ENCODE assay signal across 22 cellular contexts in the genomic region with DNA sequence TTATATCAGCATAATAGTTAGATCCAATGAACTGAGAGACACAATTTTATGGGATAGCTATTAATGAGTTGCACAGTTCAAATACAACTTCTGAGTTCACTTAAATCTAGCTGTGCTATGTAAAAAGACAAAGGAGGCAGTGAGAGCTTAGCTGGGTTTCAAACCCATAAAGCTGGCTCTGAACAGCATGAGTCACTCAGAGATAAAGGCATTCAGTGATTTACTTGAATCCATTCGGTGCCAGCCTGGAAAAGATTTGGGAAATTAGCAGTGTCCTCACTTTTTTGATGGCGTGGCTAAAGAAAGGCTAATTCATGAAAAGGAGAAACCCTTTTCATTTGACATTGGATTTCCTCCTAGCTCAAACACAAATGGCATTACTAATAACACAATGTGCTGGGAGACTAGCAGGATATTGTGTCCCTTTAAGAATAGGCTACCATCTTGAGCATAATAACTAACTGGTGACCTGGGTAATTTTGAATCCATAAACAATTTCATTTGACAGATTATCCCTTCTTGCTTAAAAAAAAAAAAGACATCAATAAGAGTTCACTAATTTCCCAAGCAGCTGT.
DNase-seq lines count a peak whose midpoint lies in the region; ATAC-seq, FAIRE-seq and TF ChIP-seq lines count a peak whose summit lies in the region.
"Had no signal": no experiment of that assay in that cellular context is flagged by ENCODE, and none has a peak within 500 bp of the region (broad histone marks: within the 10 kb centered on the region; RNA-seq: fewer than 3 reads in every experiment).

No MANE protein-coding gene starts in this region.

- peak; percentile 71 for DNase-seq in A172 (ENCODE audit: low spot score)
- DNase-seq in HT1080 (ENCODE audit: low read depth), result peak; percentile 58
- DNase-seq in K562 (ENCODE audit: extremely low read depth in 1 of 4, low spot score in 3 of 4), result no peak
- no peak for DNase-seq in GM13977 (ENCODE audit: low spot score)
- no peak for DNase-seq in germinal center (ENCODE audit: low spot score)
- DNase-seq in glutamatergic neuron, result no peak
- DNase-seq in progenitor cell of endocrine pancreas (ENCODE audit: low spot score, unreplicated experiment), result no peak
- DNase-seq: activated CD8-positive, alpha-beta T cell treated with anti-CD3 and anti-CD28 coated beads, Interleukin-2, amount 10 ng/mL, durations not matched to agents 7 days and 5 days; activated naive CD8-positive, alpha-beta T cell treated with anti-CD3 and anti-CD28 coated beads, Interleukin-2, amount 50 U/mL, for 24 hours; CD4-positive, CD25-positive, alpha-beta regulatory T cell; effector CD8-positive, alpha-beta T cell; Kasumi-1; NCI-H187; NCI-H510A treated with DMSO at 0.1 percent for 48 hours; OCI-M1; small intestine; T-cell; transverse colon had no signal

- H3K9me3 Mint-ChIP-seq in glutamatergic neuron (ENCODE audit: unreplicated experiment) (no peaks in the 10 kb centered on the region), progenitor cell of endocrine pancreas (ENCODE audit: low read depth) (no peaks in the 10 kb centered on the region)
- H3K9me3 Mint-ChIP-seq: activated T-helper 1 cell treated with anti-CD3 and anti-CD28 coated beads, Interleukin-12 subunit alpha, Interleukin-12 subunit beta, Interleukin-2, Interleukin-4 antibody, amounts not matched to agents 30 ng/mL and 10 ng/mL and 1 ng/mL, durations not matched to agents 14 hours and 24 hours and 36 hours; CD4-positive, CD25-positive, alpha-beta regulatory T cell; stimulated activated memory B cell treated with anti-CD40 and anti-IgM and Interleukin-4, amounts not matched to agents 10 μg/mL and 1 μg/mL and 100 μg/mL, for 72 hours; T-cell had no signal

- H3K4me1 ChIP-seq in K562 (replicated peaks in 1 of 2; ENCODE audit: control insufficient read depth in 2 of 2, insufficient read depth in 2 of 2, low read length in 2 of 2), result no peaks in the 10 kb centered on the region; a peak in 1 of 5 replicates
- H3K4me1 ChIP-seq in muscle layer of duodenum (ENCODE audit: control insufficient read depth in 1 of 2, insufficient read depth in 2 of 2, low read length in 2 of 2), result peaks cover 14 to 25% of the 10 kb centered on the region in 2 donors

- no peak overlapping the region for H3K27ac Mint-ChIP-seq in glutamatergic neuron (ENCODE audit: unreplicated experiment)
- H3K27ac Mint-ChIP-seq in progenitor cell of endocrine pancreas, result no peak overlapping the region
- H3K27ac Mint-ChIP-seq: activated CD8-positive, alpha-beta T cell treated with anti-CD3 and anti-CD28 coated beads, Interleukin-2, amount 10 ng/mL, durations not matched to agents 7 days and 5 days; activated naive CD8-positive, alpha-beta T cell treated with anti-CD3 and anti-CD28 coated beads, Interleukin-2, amount 50 U/mL, for 24 hours; activated T-helper 1 cell treated with anti-CD3 and anti-CD28 coated beads, Interleukin-12 subunit alpha, Interleukin-12 subunit beta, Interleukin-2, Interleukin-4 antibody, amounts not matched to agents 30 ng/mL and 10 ng/mL and 1 ng/mL, durations not matched to agents 14 hours and 24 hours and 36 hours; CD4-positive, CD25-positive, alpha-beta regulatory T cell; stimulated activated memory B cell treated with anti-CD40 and anti-IgM and Interleukin-4, amounts not matched to agents 10 μg/mL and 1 μg/mL and 100 μg/mL, for 72 hours; T-cell had no signal

- H3K27me3 ChIP-seq in K562 (ENCODE audit: control insufficient read depth in 2 of 2, insufficient read depth in 2 of 2, low read length in 2 of 2) (no peaks in the 10 kb centered on the region), muscle layer of duodenum (ENCODE audit: low read depth, low read length) (no peaks in the 10 kb centered on the region)
- H3K27me3 ChIP-seq: transverse colon had no signal

- H3K4me3 Mint-ChIP-seq in glutamatergic neuron (ENCODE audit: unreplicated experiment) (no peak overlapping the region), progenitor cell of endocrine pancreas (ENCODE audit: low read depth) (no peak overlapping the region)
- H3K4me3 Mint-ChIP-seq: activated CD8-positive, alpha-beta T cell treated with anti-CD3 and anti-CD28 coated beads, Interleukin-2, amount 10 ng/mL, durations not matched to agents 7 days and 5 days; activated naive CD8-positive, alpha-beta T cell treated with anti-CD3 and anti-CD28 coated beads, Interleukin-2, amount 50 U/mL, for 24 hours; activated T-helper 1 cell treated with anti-CD3 and anti-CD28 coated beads, Interleukin-12 subunit alpha, Interleukin-12 subunit beta, Interleukin-2, Interleukin-4 antibody, amounts not matched to agents 30 ng/mL and 10 ng/mL and 1 ng/mL, durations not matched to agents 14 hours and 24 hours and 36 hours; CD4-positive, CD25-positive, alpha-beta regulatory T cell; stimulated activated memory B cell treated with anti-CD40 and anti-IgM and Interleukin-4, amounts not matched to agents 10 μg/mL and 1 μg/mL and 100 μg/mL, for 72 hours; T-cell had no signal

- H3K36me3 Mint-ChIP-seq in glutamatergic neuron (ENCODE audit: unreplicated experiment) (no peaks in the 10 kb centered on the region), progenitor cell of endocrine pancreas (ENCODE audit: insufficient read depth) (no peaks in the 10 kb centered on the region)
- H3K36me3 Mint-ChIP-seq: CD4-positive, CD25-positive, alpha-beta regulatory T cell; stimulated activated memory B cell treated with anti-CD40 and anti-IgM and Interleukin-4, amounts not matched to agents 10 μg/mL and 1 μg/mL and 100 μg/mL, for 72 hours; T-cell had no signal

- intact Hi-C loops in K562 (cut with micrococcal nuclease), result no loop called here

- FAIRE-seq in K562 (lab: Jason Lieb, UNC), result no peak
- FAIRE-seq: A204.1, small intestine had no signal

- in situ Hi-C loops in K562 (cut with MboI), result no loop called here
- in situ Hi-C loops in GM13977 (cut with MboI; ENCODE audit: low pct_unique_long_range_greater_than_20kb, low sequenced_read_pairs, unreplicated experiment), result no loop called here

- POLR2A ChIA-PET in K562 (lab: Yijun Ruan, JAX), result interaction anchor here (0.8 kb wide), 1 partner anchor 132 kb away, joined by 3 read pairs; no protein-coding TSS in a partner anchor

- no peak for TF ChIP-seq POLR2A in K562 (conservative IDR thresholded peaks at IDR 0.05)

- no peak for TF ChIP-seq EP300 in K562 (IDR thresholded peaks at IDR 0.05; ENCODE audit: low read length)

- WGBS in K562 (ENCODE audit: insufficient coverage, low coverage, missing lambda C conversion rate), result 5% methylated on average over 2 of the region's 2 CpGs

- no TSS peak for BruUV-seq in K562 (replicated peaks; lab: Mats Ljungman, UMichigan)

- no peaks in the 10 kb centered on the region for H4K20me1 ChIP-seq in K562 (replicated peaks; ENCODE audit: control insufficient read depth, insufficient read depth, low read length)

- H3K9me1 ChIP-seq in K562 (ENCODE audit: control insufficient read depth, insufficient read depth, low read length), result no peaks in the 10 kb centered on the region

- no peak overlapping the region for H3K4me3 ChIP-seq in K562
- no peak overlapping the region for H3K4me3 ChIP-seq in muscle layer of duodenum (ENCODE audit: low read depth in 1 of 2, low read length in 2 of 2)
- H3K4me3 ChIP-seq: transverse colon had no signal

- no peak for TF ChIP-seq RAD21 in K562 (CRISPR knock-in tag; conservative IDR thresholded peaks at IDR 0.05 in 1 of 2, IDR thresholded peaks at IDR 0.05 in 1 of 2)

- H3K9me3 ChIP-seq in K562 (replicated peaks; ENCODE audit: control insufficient read depth, insufficient read depth, low read depth, low read length) (no peaks in the 10 kb centered on the region), muscle layer of duodenum (ENCODE audit: control insufficient read depth in 1 of 2, low read length in 2 of 2) (no peaks in the 10 kb centered on the region)
- H3K9me3 ChIP-seq: transverse colon had no signal

- H3K4me1 Mint-ChIP-seq in glutamatergic neuron (ENCODE audit: low read depth, unreplicated experiment), result no peaks in the 10 kb centered on the region
- H3K4me1 Mint-ChIP-seq in progenitor cell of endocrine pancreas (ENCODE audit: low read depth), result peaks cover 28% of the 10 kb centered on the region
- H3K4me1 Mint-ChIP-seq: T-cell had no signal

- H3K27ac ChIP-seq in K562 (ENCODE audit: extremely low read depth, low read depth, low read length) (no peak overlapping the region), muscle layer of duodenum (ENCODE audit: low read length) (peak overlapping the region; percentile 7)

- TF ChIP-seq CTCF in K562 (IDR thresholded peaks at IDR 0.05 in 2 of 3, conservative IDR thresholded peaks at IDR 0.05 in 1 of 3; ENCODE audit: insufficient read depth in 2 of 3, low read depth in 1 of 3, low read length in 3 of 3) (no peak), GM13977 (IDR thresholded peaks at IDR 0.05; ENCODE audit: extremely low read depth, insufficient read depth, missing control alignments) (no peak), glutamatergic neuron (IDR thresholded peaks at IDR 0.05; ENCODE audit: partially characterized antibody, unreplicated experiment) (no peak), progenitor cell of endocrine pancreas (IDR thresholded peaks at IDR 0.05; ENCODE audit: unreplicated experiment) (no peak)

- H2AFZ ChIP-seq in K562 (ENCODE audit: low read depth, low read length), result no peak overlapping the region

- no peak overlapping the region for H3K9ac ChIP-seq in K562 (ENCODE audit: insufficient read depth in 1 of 2, low read depth in 2 of 2, low read length in 2 of 2)

- no peaks in the 10 kb centered on the region for H3K79me2 ChIP-seq in K562 (ENCODE audit: control insufficient read depth, insufficient read depth, low read length)

- H3K27me3 Mint-ChIP-seq in glutamatergic neuron (ENCODE audit: unreplicated experiment) (no peaks in the 10 kb centered on the region), progenitor cell of endocrine pancreas (no peaks in the 10 kb centered on the region)
- H3K27me3 Mint-ChIP-seq: activated naive CD8-positive, alpha-beta T cell treated with anti-CD3 and anti-CD28 coated beads, Interleukin-2, amount 50 U/mL, for 24 hours; stimulated activated memory B cell treated with anti-CD40 and anti-IgM and Interleukin-4, amounts not matched to agents 10 μg/mL and 1 μg/mL and 100 μg/mL, for 72 hours had no signal

- H3K36me3 ChIP-seq in K562 (ENCODE audit: control insufficient read depth, insufficient read depth, low read length) (no peaks in the 10 kb centered on the region), muscle layer of duodenum (ENCODE audit: control insufficient read depth in 1 of 2, insufficient read depth in 2 of 2, low read length in 2 of 2) (no peaks in the 10 kb centered on the region)
- H3K36me3 ChIP-seq: transverse colon had no signal

- CTCF ChIA-PET in K562 (lab: Yijun Ruan, JAX; ENCODE audit: low intra/inter-chr PET ratio), result no interaction called here

- ATAC-seq in K562, result no peak
- ATAC-seq: activated CD8-positive, alpha-beta T cell treated with anti-CD3 and anti-CD28 coated beads, Interleukin-2, amount 10 ng/mL, durations not matched to agents 7 days and 5 days; activated naive CD8-positive, alpha-beta T cell treated with anti-CD3 and anti-CD28 coated beads, Interleukin-2, amount 50 U/mL, for 24 hours; stimulated activated memory B cell treated with anti-CD40 and anti-IgM and Interleukin-4, amounts not matched to agents 10 μg/mL and 1 μg/mL and 100 μg/mL, for 72 hours; T-cell had no signal

- no peak overlapping the region for H3K4me2 ChIP-seq in K562 (ENCODE audit: insufficient read depth, low read length)

TF ChIP-seq in K562, 482 proteins besides CTCF, POLR2A, EP300 and RAD21 (continues in another document):
- TF ChIP-seq ZNF589 (CRISPR knock-in tag; IDR thresholded peaks at IDR 0.05; ENCODE audit: low read depth), result 0 out of 2 replicates have a peak, but pooled peaks have one; percentile 6

Comparison
In these comparisons a context has a peak if more than half of its experiments do, and no peak if none do; other contexts are left out.
1. DNase-seq: peak in A172 (single experiment) and HT1080 (single experiment); none in K562 (0 of 4), GM13977 (single experiment), germinal center (single experiment), glutamatergic neuron (single experiment) and progenitor cell of endocrine pancreas (single experiment).